In genomic region chr21:44486302-44486701, GRCh38 we compare ENCODE assay signal across 17 cellular contexts. TPM values are rescaled to one million over a fixed set of nuclear protein-coding genes. Genes with fewer than 3 reads are reported as not detected.
DNase-seq lines count a peak whose midpoint lies in the region; ATAC-seq and TF ChIP-seq lines count a peak whose summit lies in the region.
"Had no signal": no experiment of that assay in that cellular context is flagged by ENCODE, and none has a peak within 500 bp of the region (broad histone marks: within the 10 kb centered on the region; RNA-seq: fewer than 3 reads in every experiment).

No MANE protein-coding gene starts in this region.

- no peak for TF ChIP-seq CTCF in fibroblast of the aortic adventitia (IDR thresholded peaks at IDR 0.05; ENCODE audit: insufficient read depth, low read length)
- TF ChIP-seq CTCF in neural progenitor cell (IDR thresholded peaks at IDR 0.05), result no peak
- TF ChIP-seq CTCF in RWPE1 (conservative IDR thresholded peaks at IDR 0.05; ENCODE audit: low read depth), result no peak

- no peaks in the 10 kb centered on the region for H3K27me3 ChIP-seq in CD4-positive, alpha-beta memory T cell (ENCODE audit: insufficient read depth, low read length)
- H3K27me3 ChIP-seq in HUES6 (ENCODE audit: control insufficient read depth, insufficient read depth, low read length), result no peaks in the 10 kb centered on the region
- no peaks in the 10 kb centered on the region for H3K27me3 ChIP-seq in neural progenitor cell

- peaks cover 9% of the 10 kb centered on the region for H3K79me2 ChIP-seq in neural progenitor cell (ENCODE audit: low read depth)

- DNase-seq in CD4-positive, alpha-beta memory T cell, result no peak
- DNase-seq in fibroblast of the aortic adventitia (ENCODE audit: low read depth) (no peak), neural progenitor cell (ENCODE audit: low spot score) (no peak), hepatic stellate cell (ENCODE audit: low spot score) (no peak), RWPE1 (ENCODE audit: low spot score) (no peak)
- DNase-seq: activated naive CD4-positive, alpha-beta T cell; KG1; NCI-H1417; NCI-H524 treated with DMSO at 0.1 percent for 48 hours; PC-9; stimulated activated naive CD4-positive, alpha-beta T cell treated with Interleukin-2 at 50 U/mL for 16 hours had no signal

- H4K20me1 ChIP-seq in neural progenitor cell (ENCODE audit: low read depth), result no peaks in the 10 kb centered on the region

- H3F3A ChIP-seq in neural progenitor cell (ENCODE audit: low read depth), result no peaks in the 10 kb centered on the region

- H3K4me3 ChIP-seq in CD4-positive, alpha-beta memory T cell (ENCODE audit: low read length in 2 of 2), result no peak overlapping the region
- H3K4me3 ChIP-seq in HUES6 (ENCODE audit: low read depth, low read length) (peak overlapping the region; percentile 63), fibroblast of the aortic adventitia (ENCODE audit: low read depth, low read length) (peak overlapping the region; percentile 39), neural progenitor cell (peak overlapping the region; percentile 43)
- H3K4me3 ChIP-seq: PC-9, skin epidermis had no signal

- ATAC-seq in HG03025 (IDR thresholded peaks at IDR 0.05; ENCODE audit: low FRiP score, unreplicated experiment), result no peak
- ATAC-seq: HCT116 had no signal

- no peaks in the 10 kb centered on the region for H3K9me3 ChIP-seq in CD4-positive, alpha-beta memory T cell (ENCODE audit: control insufficient read depth in 1 of 2, low read length in 2 of 2)
- H3K9me3 ChIP-seq in HUES6 (ENCODE audit: control insufficient read depth, insufficient read depth, low read depth, low read length) (peaks cover 28% of the 10 kb centered on the region), neural progenitor cell (ENCODE audit: low read depth) (peaks cover 5% of the 10 kb centered on the region)

- H3K9me3 Mint-ChIP-seq in CD4-positive, alpha-beta memory T cell, result peaks cover 0 to 5% (median 0%) of the 10 kb centered on the region in 8 donors
- H3K9me3 Mint-ChIP-seq in neural progenitor cell, result peaks cover 9% of the 10 kb centered on the region

- POLR2A ChIA-PET in CD4-positive, alpha-beta memory T cell (lab: Charles Lee; ENCODE audit: partially characterized antibody), result no interaction called here
- POLR2A ChIA-PET in RWPE1 (lab: Yijun Ruan, JAX; ENCODE audit: low non-redundant PET), result no interaction called here

- H3K36me3 Mint-ChIP-seq in CD4-positive, alpha-beta memory T cell, result no peaks in the 10 kb centered on the region
- peaks cover 2% of the 10 kb centered on the region for H3K36me3 Mint-ChIP-seq in neural progenitor cell

- no peak overlapping the region for H2AFZ ChIP-seq in neural progenitor cell (replicated peaks)
- H2AFZ ChIP-seq: PC-9 had no signal

- peak overlapping the region in 5 of 8 donors; percentile 4 to 81 (median 42) for H3K4me3 Mint-ChIP-seq in CD4-positive, alpha-beta memory T cell
- peak overlapping the region; percentile 83 for H3K4me3 Mint-ChIP-seq in neural progenitor cell

- intact Hi-C loops in CD4-positive, alpha-beta memory T cell (cut with micrococcal nuclease), result no loop called here

- H3K27me3 Mint-ChIP-seq in CD4-positive, alpha-beta memory T cell, result peaks cover 7 to 12% of the 10 kb centered on the region in 2 donors
- peaks cover 5% of the 10 kb centered on the region for H3K27me3 Mint-ChIP-seq in neural progenitor cell (ENCODE audit: insufficient read depth, low read depth)

- peaks cover 0 to 4% (median 2%) of the 10 kb centered on the region in 4 donors for H3K4me1 Mint-ChIP-seq in CD4-positive, alpha-beta memory T cell
- H3K4me1 Mint-ChIP-seq in neural progenitor cell, result peaks cover 4% of the 10 kb centered on the region

- H3K36me3 ChIP-seq in CD4-positive, alpha-beta memory T cell (ENCODE audit: insufficient read depth, low read length), result no peaks in the 10 kb centered on the region
- peaks cover 10% of the 10 kb centered on the region for H3K36me3 ChIP-seq in HUES6 (ENCODE audit: control insufficient read depth, insufficient read depth, low read length)
- H3K36me3 ChIP-seq in neural progenitor cell, result no peaks in the 10 kb centered on the region

- H3K27ac ChIP-seq in CD4-positive, alpha-beta memory T cell (ENCODE audit: low read depth, low read length), result no peak overlapping the region
- H3K27ac ChIP-seq in HUES6 (ENCODE audit: low read depth, low read length), result no peak overlapping the region
- no peak overlapping the region for H3K27ac ChIP-seq in neural progenitor cell
- H3K27ac ChIP-seq in RWPE1, result no peak overlapping the region
- H3K27ac ChIP-seq: PC-9, skin epidermis had no signal

- H3K4me2 ChIP-seq in neural progenitor cell, result peak overlapping the region; percentile 71
- H3K4me2 ChIP-seq: PC-9 had no signal

- H3K27ac Mint-ChIP-seq in CD4-positive, alpha-beta memory T cell, result peak overlapping the region in 1 of 7 donors; percentile 36
- H3K27ac Mint-ChIP-seq in neural progenitor cell, result no peak overlapping the region

- CTCF ChIA-PET in CD4-positive, alpha-beta memory T cell (lab: Charles Lee; ENCODE audit: partially characterized antibody), result no interaction called here
- CTCF ChIA-PET in RWPE1 (lab: Yijun Ruan, JAX), result no interaction called here

- H3K9ac ChIP-seq in HUES6 (ENCODE audit: low read length) (peak overlapping the region; percentile 73), neural progenitor cell (no peak overlapping the region)

- H3K4me1 ChIP-seq in CD4-positive, alpha-beta memory T cell (ENCODE audit: insufficient read depth, low read length), result no peaks in the 10 kb centered on the region
- H3K4me1 ChIP-seq in HUES6 (ENCODE audit: control insufficient read depth, insufficient read depth, low read length) (0 out of 2 replicates have a peak, but pooled peaks cover 2% of the 10 kb centered on the region), neural progenitor cell (no peaks in the 10 kb centered on the region)

RNA-seq across cellular contexts. Expression of gene LRRC3, which starts 31.0 kb away (rescaled TPM):
- 1 to 10 TPM; 1.4 to 1.5 TPM for total RNA-seq in CD4-positive, alpha-beta memory T cell
- under 1 TPM; 0.11 to 0.61 TPM for polyA plus RNA-seq in CD4-positive, alpha-beta memory T cell
- total RNA-seq in fibroblast of the aortic adventitia (ENCODE audit: low replicate concordance), result 0.16 and 0.45 TPM in 2 replicates
- 2.5 and 4.9 TPM in 2 replicates for total RNA-seq in neural progenitor cell (ENCODE audit: low replicate concordance)

RNA-seq across cellular contexts. Expression of gene KRTAP10-1, which starts 53.7 kb away (rescaled TPM):
- not detected for total RNA-seq in CD4-positive, alpha-beta memory T cell
- polyA plus RNA-seq in CD4-positive, alpha-beta memory T cell, result not detected
- total RNA-seq in fibroblast of the aortic adventitia (ENCODE audit: low replicate concordance) (not detected in 2 replicates), neural progenitor cell (ENCODE audit: low replicate concordance) (not detected in 2 replicates)
- total RNA-seq: activated CD8-positive, alpha-beta memory T cell treated with anti-CD3 and anti-CD28 coated beads for 36 hours; omental fat pad; PC-9 had no signal

Comparison
In these comparisons a context has a peak if more than half of its experiments do, and no peak if none do; other contexts are left out.
1. H3K4me3 ChIP-seq: peak in HUES6 (single experiment), fibroblast of the aortic adventitia (single experiment) and neural progenitor cell (single experiment); none in CD4-positive, alpha-beta memory T cell (0 of 2).